ENCODE assay signal across 12 cellular contexts in the genomic region with DNA sequence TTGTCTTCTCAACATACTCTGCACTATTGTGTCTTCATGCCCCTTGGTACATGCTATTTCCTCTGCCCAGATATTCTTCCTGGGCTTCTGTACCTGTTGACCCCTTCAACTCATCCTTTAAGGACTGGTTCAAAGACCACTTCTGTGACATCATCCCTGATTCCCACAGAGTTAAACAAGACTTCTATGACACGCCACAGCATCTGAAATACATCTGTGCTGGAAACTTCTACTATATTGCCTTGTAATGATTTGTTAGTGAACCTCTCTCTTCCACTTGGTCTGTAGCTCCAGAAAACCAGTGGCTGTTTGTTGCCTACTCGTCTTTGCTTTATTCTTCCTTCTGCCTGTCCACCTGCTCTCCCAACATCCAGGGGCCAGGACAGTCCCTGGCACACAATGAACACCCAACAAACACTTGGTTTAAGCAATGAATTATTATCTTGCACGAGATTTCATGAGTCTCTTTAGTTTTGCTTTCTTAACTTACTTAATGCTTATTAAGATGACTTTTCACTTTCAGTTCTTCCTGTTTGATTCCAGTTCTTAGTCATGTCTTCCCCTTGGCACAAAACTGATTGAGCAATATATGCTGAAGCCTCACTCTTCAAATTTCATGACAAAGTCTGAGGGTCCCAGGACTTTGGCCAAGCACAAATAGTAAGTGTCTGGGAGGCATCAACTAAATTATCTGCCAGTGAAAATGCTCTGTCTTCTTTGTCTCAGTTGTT.
A peak's percentile ranks its signal among the peaks of the same experiment; 100 is the strongest.
DNase-seq lines count a peak whose midpoint lies in the region; ATAC-seq and TF ChIP-seq lines count a peak whose summit lies in the region.
"Had no signal": no experiment of that assay in that cellular context is flagged by ENCODE, and none has a peak within 500 bp of the region (broad histone marks: within the 10 kb centered on the region; RNA-seq: fewer than 3 reads in every experiment).

No MANE protein-coding gene starts in this region.

- no peak overlapping the region for H3K4me3 Mint-ChIP-seq in naive thymus-derived CD8-positive, alpha-beta T cell
- H3K4me3 Mint-ChIP-seq: brain, neural crest cell had no signal

- POLR2A ChIA-PET in naive thymus-derived CD8-positive, alpha-beta T cell (lab: Charles Lee): no interaction called here

- H3K36me3 Mint-ChIP-seq in naive thymus-derived CD8-positive, alpha-beta T cell: no peaks in the 10 kb centered on the region

- H3K27ac Mint-ChIP-seq in naive thymus-derived CD8-positive, alpha-beta T cell: no peak overlapping the region
- H3K27ac Mint-ChIP-seq: brain had no signal

- H2AFZ ChIP-seq in MM.1S (ENCODE audit: low read length): peak overlapping the region; percentile 76

- H3K27me3 ChIP-seq in MM.1S (replicated peaks; ENCODE audit: insufficient read depth, low read length): no peaks in the 10 kb centered on the region
- H3K27me3 ChIP-seq in iPS-20b (ENCODE audit: insufficient read depth, low read length): no peaks in the 10 kb centered on the region
- H3K27me3 ChIP-seq: Peyer's patch had no signal

- ATAC-seq in GM18511 (IDR thresholded peaks at IDR 0.05; ENCODE audit: unreplicated experiment) (peak; percentile 96), HG02610 (IDR thresholded peaks at IDR 0.05; ENCODE audit: unreplicated experiment) (peak; percentile 96)
- no peak for ATAC-seq in naive thymus-derived CD8-positive, alpha-beta T cell

- no peaks in the 10 kb centered on the region for H3K79me2 ChIP-seq in MM.1S (ENCODE audit: low read length)

- H3K4me1 ChIP-seq in MM.1S (ENCODE audit: low read length) (no peaks in the 10 kb centered on the region), iPS-20b (ENCODE audit: insufficient read depth, low read length) (peaks cover 6% of the 10 kb centered on the region; the same call in 1 of the 2 replicates)
- H3K4me1 ChIP-seq: Peyer's patch had no signal

- DNase-seq in MM.1S (peak; percentile 31), DMS79 (lab: John Stamatoyannopoulos, UW) (no peak), NCI-H146 treated with DMSO at 0.1 percent for 48 hours (lab: John Stamatoyannopoulos, UW; ENCODE audit: unreplicated experiment) (no peak), NCI-H510A treated with DMSO at 0.1 percent for 48 hours (lab: John Stamatoyannopoulos, UW) (no peak)
- no peak for DNase-seq in naive thymus-derived CD8-positive, alpha-beta T cell
- DNase-seq: GF-D8, Peyer's patch had no signal

- no peaks in the 10 kb centered on the region for H4K20me1 ChIP-seq in MM.1S (ENCODE audit: insufficient read depth, low read length)

- H3K36me3 ChIP-seq in MM.1S (replicated peaks; ENCODE audit: insufficient read depth, low read length): no peaks in the 10 kb centered on the region
- H3K36me3 ChIP-seq in iPS-20b (ENCODE audit: insufficient read depth, low read depth, low read length): no peaks in the 10 kb centered on the region
- H3K36me3 ChIP-seq: Peyer's patch had no signal

- H3K27ac ChIP-seq in MM.1S (ENCODE audit: low read length) (no peak overlapping the region), iPS-20b (ENCODE audit: low read length) (no peak overlapping the region)
- H3K27ac ChIP-seq: Peyer's patch had no signal

- no peaks in the 10 kb centered on the region for H3K4me1 Mint-ChIP-seq in naive thymus-derived CD8-positive, alpha-beta T cell

- H3K9me2 ChIP-seq in MM.1S (replicated peaks; ENCODE audit: insufficient read depth, low read length): no peaks in the 10 kb centered on the region

- H3K27me3 Mint-ChIP-seq in naive thymus-derived CD8-positive, alpha-beta T cell: peaks cover 0 to 15% (median 0%) of the 10 kb centered on the region in 5 donors
- H3K27me3 Mint-ChIP-seq: brain had no signal

- peak overlapping the region; percentile 65 for H3K4me2 ChIP-seq in MM.1S (ENCODE audit: low read depth, low read length)

- H3K9ac ChIP-seq in MM.1S (ENCODE audit: low read length) (no peak overlapping the region), iPS-20b (ENCODE audit: low read depth, low read length) (peak overlapping the region; percentile 3; the same call in 1 of the 2 replicates)

- TF ChIP-seq CTCF in MM.1S (IDR thresholded peaks at IDR 0.05; ENCODE audit: low read length): no peak

- peaks cover 0 to 10% (median 1%) of the 10 kb centered on the region in 9 donors for H3K9me3 Mint-ChIP-seq in naive thymus-derived CD8-positive, alpha-beta T cell
- H3K9me3 Mint-ChIP-seq: neural crest cell had no signal

- H3F3A ChIP-seq in MM.1S (ENCODE audit: insufficient read depth, low read length): no peaks in the 10 kb centered on the region

- peak overlapping the region; percentile 30; the same call in 1 of the 2 replicates for H3K4me3 ChIP-seq in MM.1S (ENCODE audit: low read length)
- peak overlapping the region; percentile 2; the same call in 1 of the 2 replicates for H3K4me3 ChIP-seq in iPS-20b (ENCODE audit: low read length)
- H3K4me3 ChIP-seq: Peyer's patch had no signal

- H3K9me3 ChIP-seq in MM.1S (replicated peaks; ENCODE audit: insufficient read depth, low read length) (no peaks in the 10 kb centered on the region), iPS-20b (ENCODE audit: insufficient read depth, low read depth, low read length) (no peaks in the 10 kb centered on the region)
- H3K9me3 ChIP-seq: Peyer's patch had no signal

Comparison
In these comparisons a context has a peak if more than half of its experiments do, and no peak if none do; other contexts are left out.
1. ATAC-seq: peak in GM18511 (single experiment) and HG02610 (single experiment); none in naive thymus-derived CD8-positive, alpha-beta T cell (0 of 2).